In genomic region chr7:36982749-36983148, GRCh38 we compare ENCODE assay signal across 22 cellular contexts.
"Had no signal": no experiment of that assay in that cellular context is flagged by ENCODE, and none has a peak within 500 bp of the region (broad histone marks: within the 10 kb centered on the region; RNA-seq: fewer than 3 reads in every experiment).

No MANE protein-coding gene starts in this region.

- ATAC-seq: activated T-cell treated with anti-CD3 and anti-CD28 coated beads, Interleukin-2, amount 50 U/mL, for 72 hours had no signal

- H3K9me3 ChIP-seq: MG63, SJCRH30, SK-N-SH had no signal

- H3K27me3 Mint-ChIP-seq: activated CD4-positive, alpha-beta memory T cell treated with anti-CD3 and anti-CD28 coated beads, Interleukin-2, amount 10 ng/mL, durations not matched to agents 7 days and 5 days; central memory CD8-positive, alpha-beta T cell had no signal

- H3K27me3 ChIP-seq: MG63, SJCRH30 had no signal

- H3K36me3 ChIP-seq: MG63, SJCRH30 had no signal

- H3K4me2 ChIP-seq: SK-N-SH had no signal

- H3K9ac ChIP-seq: SK-N-SH had no signal

- H3K9me3 Mint-ChIP-seq: activated T-cell treated with anti-CD3 and anti-CD28 coated beads, Interleukin-2, amount 50 U/mL, for 72 hours; activated T-helper 2 cell treated with anti-CD3 and anti-CD28 coated beads, Interferon-gamma antibody, Interleukin-2, Interleukin-4, amounts not matched to agents 10 μg/mL and 5 μg/mL and 100 μg/mL, durations not matched to agents 14 hours and 24 hours and 36 hours; central memory CD8-positive, alpha-beta T cell had no signal

- DNase-seq: activated CD4-positive, alpha-beta memory T cell treated with anti-CD3 and anti-CD28 coated beads, Interleukin-2, amount 10 ng/mL, durations not matched to agents 7 days and 5 days; activated CD4-positive, alpha-beta T cell treated with anti-CD3 and anti-CD28 coated beads, Interleukin-2, amount 50 U/mL, for 1 hour; activated CD4-positive, CD25-positive, alpha-beta regulatory T cell; activated gamma-delta T cell treated with Interleukin-2 at 50 U/mL for 16 hours; activated naive CD4-positive, alpha-beta T cell treated with anti-CD3 and anti-CD28 coated beads, Interleukin-2, amount 50 U/mL, for 16 hours; activated T-cell treated with anti-CD3 and anti-CD28 coated beads, Interleukin-2, amount 50 U/mL, for 72 hours; aorta; MG63; NCI-H1105; NCI-H146; NCI-H187 treated with DMSO at 0.1 percent for 48 hours; NCI-H2081 treated with DMSO at 0.1 percent for 48 hours; NCI-H226; NCI-H526; NCI-H82; Right ventricle myocardium superior; SJCRH30; SK-N-SH; T-helper 1 cell had no signal

- H3K4me3 Mint-ChIP-seq: activated CD4-positive, alpha-beta memory T cell treated with anti-CD3 and anti-CD28 coated beads, Interleukin-2, amount 10 ng/mL, durations not matched to agents 7 days and 5 days; activated T-cell treated with anti-CD3 and anti-CD28 coated beads, Interleukin-2, amount 50 U/mL, for 72 hours; central memory CD8-positive, alpha-beta T cell had no signal

- H3K4me3 ChIP-seq: MG63, SJCRH30 had no signal

- H3K9me2 ChIP-seq: SK-N-SH had no signal

- H3K27ac ChIP-seq: SJCRH30, VCaP had no signal

- H3K27ac Mint-ChIP-seq: activated CD4-positive, alpha-beta memory T cell treated with anti-CD3 and anti-CD28 coated beads, Interleukin-2, amount 10 ng/mL, durations not matched to agents 7 days and 5 days; activated T-cell treated with anti-CD3 and anti-CD28 coated beads, Interleukin-2, amount 50 U/mL, for 72 hours; activated T-helper 2 cell treated with anti-CD3 and anti-CD28 coated beads, Interferon-gamma antibody, Interleukin-2, Interleukin-4, amounts not matched to agents 10 μg/mL and 5 μg/mL and 100 μg/mL, durations not matched to agents 14 hours and 24 hours and 36 hours had no signal
